ENCODE assay signal across 15 cellular contexts in the genomic region with DNA sequence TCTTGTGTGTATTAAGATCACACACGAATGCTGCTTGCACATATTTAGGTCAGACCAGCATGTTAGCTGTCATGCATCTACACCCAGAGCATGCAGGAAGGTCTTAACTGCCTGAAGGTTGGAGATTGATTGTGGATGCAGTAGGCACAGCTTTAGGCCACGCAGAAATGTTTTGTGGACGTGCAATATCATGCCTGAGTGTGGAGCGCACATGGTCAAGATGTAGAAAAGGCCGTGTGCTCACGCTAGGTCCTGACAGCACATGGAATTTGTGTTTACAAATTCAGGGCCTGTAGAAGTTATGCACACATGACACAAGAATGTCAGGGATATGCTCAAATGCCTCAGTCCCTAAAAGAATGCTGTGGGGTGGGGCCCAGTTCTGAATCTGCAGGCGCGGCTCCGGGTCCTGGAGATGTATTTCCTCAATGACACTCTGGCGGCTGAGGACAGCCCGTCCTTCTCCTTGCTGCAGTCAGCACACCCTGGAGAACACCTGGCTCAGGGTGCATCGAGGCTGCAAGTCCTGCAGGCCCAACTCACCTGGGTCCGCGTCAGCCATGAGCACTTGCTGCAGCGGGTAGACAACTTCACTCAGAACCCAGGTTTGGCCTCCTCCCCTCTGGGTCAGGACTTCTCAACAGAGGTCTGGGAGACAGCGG. TPM values are rescaled to one million over a fixed set of nuclear protein-coding genes. Genes with fewer than 3 reads are reported as not detected.
"Had no signal": no experiment of that assay in that cellular context is flagged by ENCODE, and none has a peak within 500 bp of the region (broad histone marks: within the 10 kb centered on the region; RNA-seq: fewer than 3 reads in every experiment).

No MANE protein-coding gene starts in this region.

- ATAC-seq: activated CD8-positive, alpha-beta T cell treated with anti-CD3 and anti-CD28 coated beads for 36 hours had no signal

- H3K4me1 Mint-ChIP-seq: immature natural killer cell, memory B cell, nephron progenitor cell had no signal

- H3K9me3 ChIP-seq: colonic mucosa, ovary had no signal

- H3K27ac Mint-ChIP-seq: activated CD8-positive, alpha-beta T cell treated with anti-CD3 and anti-CD28 coated beads for 36 hours; immature natural killer cell; memory B cell; nephron progenitor cell; stimulated activated naive CD8-positive, alpha-beta T cell treated with anti-CD3 and anti-CD28 coated beads, Interleukin-15, Interleukin-2, amounts not matched to agents 100 ng/mL and 50 ng/mL, for 24 hours had no signal

- H3K4me1 ChIP-seq: colonic mucosa had no signal

- H3K36me3 Mint-ChIP-seq: immature natural killer cell, memory B cell had no signal

- H3K36me3 ChIP-seq: colonic mucosa, ovary had no signal

- H3K27ac ChIP-seq: colonic mucosa, ovary had no signal

- H3K4me3 ChIP-seq: colonic mucosa, ovary had no signal

- DNase-seq: activated CD8-positive, alpha-beta memory T cell treated with anti-CD3 and anti-CD28 coated beads, Interleukin-2, amount 50 U/mL, for 4 hours; activated CD8-positive, alpha-beta T cell treated with anti-CD3 and anti-CD28 coated beads for 36 hours; activated naive CD4-positive, alpha-beta T cell treated with Interleukin-2 at 50 U/mL for 16 hours; caudate nucleus; colonic mucosa; effector CD4-positive, alpha-beta T cell; immature natural killer cell; nephron progenitor cell; ovary; stimulated activated CD4-positive, alpha-beta T cell treated with anti-CD3 and anti-CD28 coated beads, Interleukin-4, amount 100 ng/mL, for 1 hour; stimulated activated CD8-positive, alpha-beta memory T cell treated with anti-CD3 and anti-CD28 coated beads, Interleukin-4, amount 100 ng/mL, for 48 hours; T-helper 9 cell had no signal

- H3K4me3 Mint-ChIP-seq: activated CD8-positive, alpha-beta T cell treated with anti-CD3 and anti-CD28 coated beads for 36 hours; immature natural killer cell; memory B cell; nephron progenitor cell; stimulated activated naive CD8-positive, alpha-beta T cell treated with anti-CD3 and anti-CD28 coated beads, Interleukin-15, Interleukin-2, amounts not matched to agents 100 ng/mL and 50 ng/mL, for 24 hours had no signal

- H3K27me3 ChIP-seq: colonic mucosa, ovary had no signal

- H3K9me3 Mint-ChIP-seq: activated CD8-positive, alpha-beta T cell treated with anti-CD3 and anti-CD28 coated beads for 36 hours; memory B cell; nephron progenitor cell; stimulated activated naive CD8-positive, alpha-beta T cell treated with anti-CD3 and anti-CD28 coated beads, Interleukin-15, Interleukin-2, amounts not matched to agents 100 ng/mL and 50 ng/mL, for 24 hours had no signal

RNA-seq across cellular contexts. Expression of gene MARCO, which starts 27.9 kb away (rescaled TPM):
- total RNA-seq: activated CD8-positive, alpha-beta T cell treated with anti-CD3 and anti-CD28 coated beads for 36 hours; endothelial cell of umbilical vein had no signal
